In the genomic region with DNA sequence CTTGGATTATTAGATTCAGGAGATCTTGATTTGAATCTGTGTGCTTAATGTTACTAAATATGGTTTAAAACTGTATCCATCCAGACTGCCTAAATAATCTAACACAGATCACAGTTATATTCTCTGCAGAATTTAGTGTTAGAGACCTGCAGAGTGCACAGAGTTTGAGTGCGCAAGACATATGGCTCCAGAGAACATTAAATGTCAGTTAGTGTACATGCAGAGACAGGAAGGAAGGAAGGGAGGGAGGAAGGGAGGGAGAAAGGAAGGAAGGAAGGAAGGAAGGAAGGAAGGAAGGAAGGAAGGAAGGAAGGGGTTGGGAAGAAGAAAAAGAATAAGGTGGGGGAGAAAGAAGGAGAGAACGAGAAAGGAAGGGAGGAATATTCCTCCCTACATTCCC, we compare ENCODE assay signal across 37 cellular contexts.
"Had no signal": no experiment of that assay in that cellular context is flagged by ENCODE, and none has a peak within 500 bp of the region (broad histone marks: within the 10 kb centered on the region; RNA-seq: fewer than 3 reads in every experiment).

No MANE protein-coding gene starts in this region.

- H3K4me3 Mint-ChIP-seq: activated B cell treated with CpG ODN at 0.5 μM for 24 hours; activated CD4-positive, alpha-beta memory T cell treated with anti-CD3 and anti-CD28 coated beads for 36 hours; activated CD4-positive, alpha-beta T cell treated with anti-CD3 and anti-CD28 coated beads, Interleukin-2, amount 10 ng/mL, durations not matched to agents 24 days and 14 days; activated CD8-positive, alpha-beta T cell treated with anti-CD3 and anti-CD28 coated beads for 36 hours; activated naive CD4-positive, alpha-beta T cell treated with anti-CD3 and anti-CD28 coated beads, Interleukin-2, amount 10 ng/mL, durations not matched to agents 7 days and 5 days; activated naive CD4-positive, alpha-beta T cell treated with anti-CD3 and anti-CD28 coated beads, Interleukin-2, amount 50 U/mL, for 24 hours; activated naive CD8-positive, alpha-beta T cell; activated naive CD8-positive, alpha-beta T cell treated with anti-CD3 and anti-CD28 coated beads, Interleukin-2, amount 10 ng/mL, durations not matched to agents 7 days and 5 days; activated naive CD8-positive, alpha-beta T cell treated with anti-CD3 and anti-CD28 coated beads, Interleukin-2, amount 50 U/mL, for 24 hours; activated T-cell treated with anti-CD3 and anti-CD28 coated beads, Interleukin-2, amount 50 U/mL, for 4 hours; activated T-cell treated with anti-CD3 and anti-CD28 coated beads, Interleukin-2, amount 50 U/mL, for 72 hours; activated T-helper 1 cell treated with anti-CD3 and anti-CD28 coated beads, Interleukin-12 subunit alpha, Interleukin-12 subunit beta, Interleukin-2, Interleukin-4 antibody, amounts not matched to agents 30 ng/mL and 10 ng/mL and 1 ng/mL, durations not matched to agents 14 hours and 24 hours and 36 hours; brain; central memory CD8-positive, alpha-beta T cell; T-helper 1 cell treated with Interleukin-12 subunit alpha and Interleukin-12 subunit beta and Interleukin-4 antibody, amounts not matched to agents 30 μg/mL and 1 μg/mL, for 36 hours; T-helper 2 cell treated with Interferon-gamma antibody and Interleukin-4, amounts not matched to agents 5 μg/mL and 100 μg/mL, for 36 hours had no signal

- H3K9me3 Mint-ChIP-seq: activated B cell treated with CpG ODN at 0.5 μM for 24 hours; activated CD4-positive, alpha-beta memory T cell treated with anti-CD3 and anti-CD28 coated beads for 36 hours; activated CD4-positive, alpha-beta T cell treated with anti-CD3 and anti-CD28 coated beads, Interleukin-2, amount 10 ng/mL, durations not matched to agents 24 days and 14 days; activated CD8-positive, alpha-beta T cell treated with anti-CD3 and anti-CD28 coated beads for 36 hours; activated naive CD4-positive, alpha-beta T cell treated with anti-CD3 and anti-CD28 coated beads, Interleukin-2, amount 10 ng/mL, durations not matched to agents 7 days and 5 days; activated naive CD4-positive, alpha-beta T cell treated with anti-CD3 and anti-CD28 coated beads, Interleukin-2, amount 50 U/mL, for 24 hours; activated naive CD8-positive, alpha-beta T cell treated with anti-CD3 and anti-CD28 coated beads, Interleukin-2, amount 10 ng/mL, durations not matched to agents 7 days and 5 days; activated naive CD8-positive, alpha-beta T cell treated with anti-CD3 and anti-CD28 coated beads, Interleukin-2, amount 50 U/mL, for 24 hours; activated T-cell treated with anti-CD3 and anti-CD28 coated beads, Interleukin-2, amount 50 U/mL, for 4 hours; activated T-helper 1 cell treated with anti-CD3 and anti-CD28 coated beads, Interleukin-12 subunit alpha, Interleukin-12 subunit beta, Interleukin-2, Interleukin-4 antibody, amounts not matched to agents 30 ng/mL and 10 ng/mL and 1 ng/mL, durations not matched to agents 14 hours and 24 hours and 36 hours; activated T-helper 2 cell treated with anti-CD3 and anti-CD28 coated beads, Interferon-gamma antibody, Interleukin-2, Interleukin-4, amounts not matched to agents 10 μg/mL and 5 μg/mL and 100 μg/mL, durations not matched to agents 14 hours and 24 hours and 36 hours; brain; T-helper 1 cell treated with Interleukin-12 subunit alpha and Interleukin-12 subunit beta and Interleukin-4 antibody, amounts not matched to agents 30 μg/mL and 1 μg/mL, for 36 hours; T-helper 2 cell treated with Interferon-gamma antibody and Interleukin-4, amounts not matched to agents 5 μg/mL and 100 μg/mL, for 36 hours had no signal

- DNase-seq: activated B cell treated with CpG ODN at 0.5 μM for 24 hours; activated CD4-positive, alpha-beta memory T cell treated with anti-CD3 and anti-CD28 coated beads for 36 hours; activated CD4-positive, alpha-beta T cell treated with anti-CD3 and anti-CD28 coated beads for 4 hours; activated CD4-positive, alpha-beta T cell treated with anti-CD3 and anti-CD28 coated beads, Interleukin-2, amount 10 ng/mL, durations not matched to agents 24 days and 14 days; activated CD4-positive, alpha-beta T cell treated with anti-CD3 and anti-CD28 coated beads, Interleukin-2, amount 50 U/mL, for 1 hour; activated CD4-positive, alpha-beta T cell treated with anti-CD3 and anti-CD28 coated beads, Interleukin-2, amount 50 U/mL, for 4 hours; activated CD4-positive, CD25-positive, alpha-beta regulatory T cell treated with anti-CD3 and anti-CD28 coated beads, Interleukin-2, amount 50 U/mL, for 72 hours; activated CD8-positive, alpha-beta memory T cell treated with anti-CD3 and anti-CD28 coated beads, Interleukin-2, amount 50 U/mL, for 4 hours; activated CD8-positive, alpha-beta T cell treated with anti-CD3 and anti-CD28 coated beads for 36 hours; activated effector memory CD4-positive, alpha-beta T cell treated with Interleukin-2 at 50 U/mL for 16 hours; activated gamma-delta T cell; activated naive CD4-positive, alpha-beta T cell treated with anti-CD3 and anti-CD28 coated beads, Interleukin-2, amount 10 ng/mL, durations not matched to agents 7 days and 5 days; activated naive CD4-positive, alpha-beta T cell treated with Interleukin-2 at 50 U/mL for 16 hours; activated naive CD8-positive, alpha-beta T cell treated with anti-CD3 and anti-CD28 coated beads, Interleukin-2, amount 10 ng/mL, durations not matched to agents 7 days and 5 days; activated naive CD8-positive, alpha-beta T cell treated with anti-CD3 and anti-CD28 coated beads, Interleukin-2, amount 50 U/mL, for 24 hours; activated T-cell treated with anti-CD3 and anti-CD28 coated beads for 4 hours; activated T-cell treated with anti-CD3 and anti-CD28 coated beads, Interleukin-2, amount 50 U/mL, for 1 hour; activated T-cell treated with anti-CD3 and anti-CD28 coated beads, Interleukin-2, amount 50 U/mL, for 4 hours; activated T-cell treated with anti-CD3 and anti-CD28 coated beads, Interleukin-2, amount 50 U/mL, for 72 hours; amygdala; anterior cingulate cortex; caudate nucleus; cerebellar nuclear complex; T-helper 1 cell; T-helper 2 cell; T-helper 9 cell had no signal

- H3K27me3 Mint-ChIP-seq: activated B cell treated with CpG ODN at 0.5 μM for 24 hours; activated CD4-positive, alpha-beta memory T cell treated with anti-CD3 and anti-CD28 coated beads for 36 hours; activated CD4-positive, alpha-beta T cell treated with anti-CD3 and anti-CD28 coated beads, Interleukin-2, amount 10 ng/mL, durations not matched to agents 24 days and 14 days; activated CD8-positive, alpha-beta T cell treated with anti-CD3 and anti-CD28 coated beads for 36 hours; activated naive CD4-positive, alpha-beta T cell treated with anti-CD3 and anti-CD28 coated beads, Interleukin-2, amount 10 ng/mL, durations not matched to agents 7 days and 5 days; activated naive CD8-positive, alpha-beta T cell; activated naive CD8-positive, alpha-beta T cell treated with anti-CD3 and anti-CD28 coated beads, Interleukin-2, amount 50 U/mL, for 24 hours; brain; central memory CD8-positive, alpha-beta T cell had no signal

- H3K4me1 Mint-ChIP-seq: activated B cell treated with CpG ODN at 0.5 μM for 24 hours; activated CD4-positive, alpha-beta T cell treated with anti-CD3 and anti-CD28 coated beads, Interleukin-2, amount 10 ng/mL, durations not matched to agents 24 days and 14 days; activated naive CD4-positive, alpha-beta T cell treated with anti-CD3 and anti-CD28 coated beads, Interleukin-2, amount 10 ng/mL, durations not matched to agents 7 days and 5 days; activated naive CD4-positive, alpha-beta T cell treated with anti-CD3 and anti-CD28 coated beads, Interleukin-2, amount 50 U/mL, for 24 hours; activated naive CD8-positive, alpha-beta T cell treated with anti-CD3 and anti-CD28 coated beads, Interleukin-2, amount 10 ng/mL, durations not matched to agents 7 days and 5 days; activated naive CD8-positive, alpha-beta T cell treated with anti-CD3 and anti-CD28 coated beads, Interleukin-2, amount 50 U/mL, for 24 hours; brain; central memory CD8-positive, alpha-beta T cell had no signal

- ATAC-seq: activated CD8-positive, alpha-beta T cell treated with anti-CD3 and anti-CD28 coated beads for 36 hours; activated naive CD8-positive, alpha-beta T cell treated with anti-CD3 and anti-CD28 coated beads, Interleukin-2, amount 50 U/mL, for 24 hours; activated T-cell treated with anti-CD3 and anti-CD28 coated beads, Interleukin-2, amount 50 U/mL, for 4 hours; activated T-cell treated with anti-CD3 and anti-CD28 coated beads, Interleukin-2, amount 50 U/mL, for 72 hours had no signal

- H3K36me3 ChIP-seq: ascending aorta, cardiac muscle cell had no signal

- H3K27ac Mint-ChIP-seq: activated B cell treated with CpG ODN at 0.5 μM for 24 hours; activated CD4-positive, alpha-beta memory T cell treated with anti-CD3 and anti-CD28 coated beads for 36 hours; activated CD4-positive, alpha-beta T cell treated with anti-CD3 and anti-CD28 coated beads, Interleukin-2, amount 10 ng/mL, durations not matched to agents 24 days and 14 days; activated CD8-positive, alpha-beta T cell treated with anti-CD3 and anti-CD28 coated beads for 36 hours; activated naive CD4-positive, alpha-beta T cell treated with anti-CD3 and anti-CD28 coated beads, Interleukin-2, amount 10 ng/mL, durations not matched to agents 7 days and 5 days; activated naive CD4-positive, alpha-beta T cell treated with anti-CD3 and anti-CD28 coated beads, Interleukin-2, amount 50 U/mL, for 24 hours; activated naive CD8-positive, alpha-beta T cell; activated naive CD8-positive, alpha-beta T cell treated with anti-CD3 and anti-CD28 coated beads, Interleukin-2, amount 10 ng/mL, durations not matched to agents 7 days and 5 days; activated naive CD8-positive, alpha-beta T cell treated with anti-CD3 and anti-CD28 coated beads, Interleukin-2, amount 50 U/mL, for 24 hours; activated T-cell treated with anti-CD3 and anti-CD28 coated beads, Interleukin-2, amount 50 U/mL, for 72 hours; activated T-helper 1 cell treated with anti-CD3 and anti-CD28 coated beads, Interleukin-12 subunit alpha, Interleukin-12 subunit beta, Interleukin-2, Interleukin-4 antibody, amounts not matched to agents 30 ng/mL and 10 ng/mL and 1 ng/mL, durations not matched to agents 14 hours and 24 hours and 36 hours; activated T-helper 2 cell treated with anti-CD3 and anti-CD28 coated beads, Interferon-gamma antibody, Interleukin-2, Interleukin-4, amounts not matched to agents 10 μg/mL and 5 μg/mL and 100 μg/mL, durations not matched to agents 14 hours and 24 hours and 36 hours; brain; T-helper 1 cell treated with Interleukin-12 subunit alpha and Interleukin-12 subunit beta and Interleukin-4 antibody, amounts not matched to agents 30 μg/mL and 1 μg/mL, for 36 hours; T-helper 2 cell treated with Interferon-gamma antibody and Interleukin-4, amounts not matched to agents 5 μg/mL and 100 μg/mL, for 36 hours had no signal

- H3K9me3 ChIP-seq: ascending aorta had no signal

- H3K36me3 Mint-ChIP-seq: activated CD4-positive, alpha-beta memory T cell treated with anti-CD3 and anti-CD28 coated beads for 36 hours; activated naive CD4-positive, alpha-beta T cell treated with anti-CD3 and anti-CD28 coated beads, Interleukin-2, amount 10 ng/mL, durations not matched to agents 7 days and 5 days; activated naive CD4-positive, alpha-beta T cell treated with anti-CD3 and anti-CD28 coated beads, Interleukin-2, amount 50 U/mL, for 24 hours; activated naive CD8-positive, alpha-beta T cell; activated naive CD8-positive, alpha-beta T cell treated with anti-CD3 and anti-CD28 coated beads, Interleukin-2, amount 10 ng/mL, durations not matched to agents 7 days and 5 days; brain had no signal

- H3K27ac ChIP-seq: ascending aorta, cardiac muscle cell, VCaP had no signal

- H3K4me1 ChIP-seq: ascending aorta had no signal

- H3K4me3 ChIP-seq: ascending aorta, cardiac muscle cell had no signal

- H3K27me3 ChIP-seq: ascending aorta, cardiac muscle cell had no signal
